Comparison of ENCODE assay signal across 1 cellular context in the genomic region with DNA sequence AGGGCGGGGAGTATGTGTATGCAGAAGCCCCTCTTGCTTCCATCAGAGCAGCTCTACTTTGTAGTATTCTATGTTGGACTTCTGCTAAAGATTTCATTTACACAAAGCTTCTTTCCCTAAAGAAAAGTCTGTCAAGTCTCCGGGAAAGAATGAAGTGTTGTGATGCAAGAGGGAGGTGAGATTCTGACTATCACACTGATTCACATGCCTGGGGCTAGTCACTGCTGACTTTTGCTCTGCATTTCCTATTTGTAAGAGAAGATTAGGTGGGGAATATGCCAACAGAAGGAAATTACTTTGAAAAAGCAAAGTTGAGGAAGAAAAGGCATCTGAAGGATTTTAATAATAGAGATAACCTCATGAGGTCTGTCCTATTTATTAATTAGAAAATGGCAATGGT.
TF ChIP-seq lines count a peak whose summit lies in the region.

No MANE protein-coding gene starts in this region.

TF ChIP-seq in SK-N-SH, 30 proteins besides CTCF, POLR2A, EP300 and RAD21 (continued from another document):
- TF ChIP-seq, protein P1, sequence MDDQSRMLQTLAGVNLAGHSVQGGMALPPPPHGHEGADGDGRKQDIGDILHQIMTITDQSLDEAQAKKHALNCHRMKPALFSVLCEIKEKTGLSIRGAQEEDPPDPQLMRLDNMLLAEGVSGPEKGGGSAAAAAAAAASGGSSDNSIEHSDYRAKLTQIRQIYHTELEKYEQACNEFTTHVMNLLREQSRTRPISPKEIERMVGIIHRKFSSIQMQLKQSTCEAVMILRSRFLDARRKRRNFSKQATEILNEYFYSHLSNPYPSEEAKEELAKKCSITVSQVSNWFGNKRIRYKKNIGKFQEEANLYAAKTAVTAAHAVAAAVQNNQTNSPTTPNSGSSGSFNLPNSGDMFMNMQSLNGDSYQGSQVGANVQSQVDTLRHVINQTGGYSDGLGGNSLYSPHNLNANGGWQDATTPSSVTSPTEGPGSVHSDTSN (IDR thresholded peaks at IDR 0.05) = no peak
TF ChIP-seq in SK-N-SH: peak in this region for 0.
